ENCODE assay signal across 21 cellular contexts in the genomic region with DNA sequence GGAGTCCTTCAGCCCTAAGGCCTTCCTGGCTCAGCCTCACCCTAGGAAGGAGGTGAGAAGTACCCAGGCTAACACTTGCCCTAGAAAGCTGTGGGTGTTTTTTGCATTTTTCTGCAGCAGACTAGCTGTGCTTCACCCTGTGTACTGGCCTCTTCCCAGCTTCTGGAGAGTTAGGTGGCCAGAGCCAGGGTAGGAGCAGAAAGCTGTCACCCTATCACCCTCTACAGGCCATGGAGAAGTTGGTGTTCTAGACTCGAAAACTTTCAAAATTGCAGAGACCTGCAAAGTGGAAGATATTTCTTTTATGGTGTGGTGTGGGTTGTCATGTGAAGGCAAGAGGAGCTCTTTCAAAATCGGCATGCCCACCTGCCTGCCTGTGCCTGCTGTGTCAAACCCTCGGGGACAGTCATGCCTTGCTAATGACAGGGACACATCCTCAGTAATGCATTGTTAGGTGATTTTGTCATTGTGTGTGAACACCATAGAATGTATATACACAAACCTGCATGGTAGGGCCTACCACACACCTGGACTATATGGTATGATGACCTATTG. TPM values are rescaled to one million over a fixed set of nuclear protein-coding genes. Genes with fewer than 3 reads are reported as not detected.
DNase-seq lines count a peak whose midpoint lies in the region; ATAC-seq, FAIRE-seq and TF ChIP-seq lines count a peak whose summit lies in the region.
"Had no signal": no experiment of that assay in that cellular context is flagged by ENCODE, and none has a peak within 500 bp of the region (broad histone marks: within the 10 kb centered on the region; RNA-seq: fewer than 3 reads in every experiment).

No MANE protein-coding gene starts in this region.

- CTCF ChIA-PET in CD8-positive, alpha-beta T cell (lab: Charles Lee), result interaction anchor here (2.1 kb wide), 1 partner anchor 10 kb away, joined by 4 read pairs; no protein-coding TSS in a partner anchor

- no peaks in the 10 kb centered on the region for H3K27me3 ChIP-seq in WERI-Rb-1 (ENCODE audit: insufficient read depth, low read depth, severe bottlenecking)
- H3K27me3 ChIP-seq in CD8-positive, alpha-beta T cell (ENCODE audit: insufficient read depth, low read length), result no peaks in the 10 kb centered on the region
- H3K27me3 ChIP-seq: vagina had no signal

- H3K36me3 Mint-ChIP-seq in CD8-positive, alpha-beta T cell, result peaks cover 22% of the 10 kb centered on the region

- H3K36me3 ChIP-seq in WERI-Rb-1, result no peaks in the 10 kb centered on the region
- no peaks in the 10 kb centered on the region for H3K36me3 ChIP-seq in CD8-positive, alpha-beta T cell (ENCODE audit: insufficient read depth, low read length)

- TF ChIP-seq POLR2A in GM12891 (IDR thresholded peaks at IDR 0.05; ENCODE audit: low read depth, low read length), result no peak

- no peaks in the 10 kb centered on the region for H3K4me1 Mint-ChIP-seq in CD8-positive, alpha-beta T cell (ENCODE audit: low read depth)
- H3K4me1 Mint-ChIP-seq: nephron progenitor cell had no signal

- no peak overlapping the region for H3K27ac Mint-ChIP-seq in CD8-positive, alpha-beta T cell
- H3K27ac Mint-ChIP-seq: nephron progenitor cell; stimulated activated naive CD8-positive, alpha-beta T cell treated with anti-CD3 and anti-CD28 coated beads, Interleukin-15, Interleukin-2, amounts not matched to agents 100 ng/mL and 50 ng/mL, for 24 hours had no signal

- FAIRE-seq in GM12891 (lab: Jason Lieb, UNC), result peak; percentile 62
- FAIRE-seq: astrocyte had no signal

- H3K9me3 Mint-ChIP-seq in CD8-positive, alpha-beta T cell, result no peaks in the 10 kb centered on the region
- H3K9me3 Mint-ChIP-seq: nephron progenitor cell; stimulated activated naive CD8-positive, alpha-beta T cell treated with anti-CD3 and anti-CD28 coated beads, Interleukin-15, Interleukin-2, amounts not matched to agents 100 ng/mL and 50 ng/mL, for 24 hours had no signal

- H3K4me3 ChIP-seq in WERI-Rb-1 (ENCODE audit: low read depth, low read length), result no peak overlapping the region
- H3K4me3 ChIP-seq in CD8-positive, alpha-beta T cell (ENCODE audit: low read depth, low read length), result no peak overlapping the region
- H3K4me3 ChIP-seq: vagina had no signal

- DNase-seq in ACHN, result peak; percentile 21
- no peak for DNase-seq in GM12891 (ENCODE audit: insufficient read length, low spot score)
- no peak for DNase-seq in WERI-Rb-1
- DNase-seq in medulla oblongata (ENCODE audit: extremely low spot score), result peak; percentile 49
- DNase-seq in CD8-positive, alpha-beta T cell, result no peak
- no peak for DNase-seq in NCI-H526 (lab: John Stamatoyannopoulos, UW)
- DNase-seq in activated CD8-positive, alpha-beta memory T cell treated with anti-CD3 and anti-CD28 coated beads, Interleukin-2, amount 50 U/mL, for 48 hours, result no peak
- DNase-seq: activated CD4-positive, alpha-beta T cell treated with anti-CD3 and anti-CD28 coated beads for 48 hours; activated naive CD4-positive, alpha-beta T cell; Caco-2; foreskin melanocyte; GF-D8; IMR-90; NCI-H1092 treated with DMSO at 0.1 percent for 48 hours; nephron progenitor cell; SIG-M5; stimulated activated CD4-positive, alpha-beta T cell treated with anti-CD3 and anti-CD28 coated beads, Interleukin-15, amount 100 ng/mL, for 24 hours had no signal

- POLR2A ChIA-PET in CD8-positive, alpha-beta T cell (lab: Charles Lee), result no interaction called here

- H3K27ac ChIP-seq in WERI-Rb-1, result no peak overlapping the region
- no peak overlapping the region for H3K27ac ChIP-seq in CD8-positive, alpha-beta T cell (ENCODE audit: low read depth, low read length)
- H3K27ac ChIP-seq: vagina had no signal

- H3K9me3 ChIP-seq in WERI-Rb-1 (ENCODE audit: severe bottlenecking), result no peaks in the 10 kb centered on the region
- H3K9me3 ChIP-seq in CD8-positive, alpha-beta T cell (ENCODE audit: low read length), result no peaks in the 10 kb centered on the region
- H3K9me3 ChIP-seq: vagina had no signal

- intact Hi-C loops in CD8-positive, alpha-beta T cell (cut with DNase I, micrococcal nuclease), result no loop called here

- no peaks in the 10 kb centered on the region for H3K4me1 ChIP-seq in CD8-positive, alpha-beta T cell (ENCODE audit: insufficient read depth, low read length)
- H3K4me1 ChIP-seq: Caco-2, vagina had no signal

- ATAC-seq in CD8-positive, alpha-beta T cell, result no peak
- ATAC-seq in HG03280 (IDR thresholded peaks at IDR 0.05; ENCODE audit: unreplicated experiment), result no peak

- no peak overlapping the region for H3K4me3 Mint-ChIP-seq in CD8-positive, alpha-beta T cell
- H3K4me3 Mint-ChIP-seq: nephron progenitor cell; stimulated activated naive CD8-positive, alpha-beta T cell treated with anti-CD3 and anti-CD28 coated beads, Interleukin-15, Interleukin-2, amounts not matched to agents 100 ng/mL and 50 ng/mL, for 24 hours had no signal

- in situ Hi-C loops in ACHN (cut with HindIII; ENCODE audit: low pct_ligation_motif_present, low pct_unique_long_range_greater_than_20kb, low sequenced_read_pairs), result no loop called here

- no peaks in the 10 kb centered on the region for H3K27me3 Mint-ChIP-seq in CD8-positive, alpha-beta T cell (ENCODE audit: low read depth)
- H3K27me3 Mint-ChIP-seq: stimulated activated naive CD8-positive, alpha-beta T cell treated with anti-CD3 and anti-CD28 coated beads, Interleukin-15, Interleukin-2, amounts not matched to agents 100 ng/mL and 50 ng/mL, for 24 hours had no signal

- 0 out of 2 replicates have a peak, but pooled peaks have one; percentile 33 for TF ChIP-seq CTCF in WERI-Rb-1 (IDR thresholded peaks at IDR 0.05; ENCODE audit: low read depth, low read length)
- no peak for TF ChIP-seq CTCF in CD8-positive, alpha-beta T cell (IDR thresholded peaks at IDR 0.05)

TF ChIP-seq in GM12891, 5 proteins besides CTCF, POLR2A, EP300 and RAD21:
- TF ChIP-seq TAF1 (IDR thresholded peaks at IDR 0.05; ENCODE audit: low read depth, low read length) (no peak), SPI1 (IDR thresholded peaks at IDR 0.05; ENCODE audit: low read depth, low read length) (no peak), PAX5 (IDR thresholded peaks at IDR 0.05; ENCODE audit: insufficient read depth, low read length, severe bottlenecking) (no peak), POU2F2 (IDR thresholded peaks at IDR 0.05; ENCODE audit: low read depth, low read length) (no peak), POLR2AphosphoS5 (IDR thresholded peaks at IDR 0.05; ENCODE audit: low read depth, low read length) (no peak)

RNA-seq across cellular contexts. Expression of a gene that starts 29.8 kb away (rescaled TPM):
- 0.18 TPM for polyA plus RNA-seq in GM12891 (2012; ENCODE audit: low read depth, missing spikeins)
- total RNA-seq in CD8-positive, alpha-beta T cell, result under 1 TPM; 0.81 to 0.95 TPM
- total RNA-seq: Caco-2 had no signal

RNA-seq across cellular contexts. Expression of a gene that starts 46.4 kb away (rescaled TPM):
- 0.10 TPM for polyA plus RNA-seq in GM12891 (2012; ENCODE audit: low read depth, missing spikeins)
- total RNA-seq in CD8-positive, alpha-beta T cell, result under 1 TPM; 0.08 to 0.14 TPM

Comparison
In these comparisons a context has a peak if more than half of its experiments do, and no peak if none do; other contexts are left out.
1. DNase-seq: peak in ACHN (single experiment) and medulla oblongata (single experiment); none in GM12891 (single experiment), WERI-Rb-1 (single experiment), CD8-positive, alpha-beta T cell (0 of 7), NCI-H526 (0 of 2) and activated CD8-positive, alpha-beta memory T cell treated with anti-CD3 and anti-CD28 coated beads, Interleukin-2, amount 50 U/mL, for 48 hours (single experiment).